ENCODE assay signal across 20 cellular contexts in genomic region chr22:23685205-23685784, GRCh38. TPM values are rescaled to one million over a fixed set of nuclear protein-coding genes. Genes with fewer than 3 reads are reported as not detected.
DNase-seq lines count a peak whose midpoint lies in the region; ATAC-seq and TF ChIP-seq lines count a peak whose summit lies in the region.
"Had no signal": no experiment of that assay in that cellular context is flagged by ENCODE, and none has a peak within 500 bp of the region (broad histone marks: within the 10 kb centered on the region; RNA-seq: fewer than 3 reads in every experiment).

No MANE protein-coding gene starts in this region.

- DNase-seq in EL: peak; percentile 60
- peak in 2 of 3 donors; percentile 48 to 55 for DNase-seq in Peyer's patch
- DNase-seq in fibroblast of mammary gland (ENCODE audit: low read depth): peak; percentile 47
- DNase-seq in psoas muscle: peak; percentile 56 to 79
- no peak for DNase-seq in D341Med (ENCODE audit: low spot score)
- DNase-seq in HT-29 (ENCODE audit: low spot score): no peak
- no peak for DNase-seq in ecto neural progenitor cell (ENCODE audit: low spot score)
- no peak for DNase-seq in spleen
- DNase-seq: activated CD8-positive, alpha-beta T cell treated with anti-CD3 and anti-CD28 coated beads for 36 hours; activated naive CD4-positive, alpha-beta T cell treated with Interleukin-2 at 50 U/mL for 16 hours; CD8-positive, alpha-beta memory T cell; endodermal cell; NCI-H187 treated with DMSO at 0.1 percent for 48 hours; right cardiac atrium; stimulated activated CD4-positive, alpha-beta T cell treated with anti-CD3 and anti-CD28 coated beads, Interleukin-4, amount 100 ng/mL, for 4 hours had no signal

- no peaks in the 10 kb centered on the region for H3K27me3 ChIP-seq in Peyer's patch
- H3K27me3 ChIP-seq in psoas muscle (ENCODE audit: insufficient read depth in 3 of 3, low read length in 2 of 3): no peaks in the 10 kb centered on the region
- no peaks in the 10 kb centered on the region for H3K27me3 ChIP-seq in spleen (replicated peaks in 1 of 7)
- H3K27me3 ChIP-seq: cardiac muscle cell, hepatocyte had no signal

- ATAC-seq in psoas muscle: peak; percentile 64 to 77 (median 74)
- ATAC-seq: activated CD8-positive, alpha-beta T cell treated with anti-CD3 and anti-CD28 coated beads for 36 hours; stimulated activated effector memory CD8-positive, alpha-beta T cell treated with anti-CD3 and anti-CD28 coated beads, Interleukin-12 subunit alpha, Interleukin-12 subunit beta, amount 100 ng/mL, for 72 hours had no signal

- H3K4me1 ChIP-seq in Peyer's patch (no peaks in the 10 kb centered on the region), psoas muscle (peaks cover 45% of the 10 kb centered on the region), spleen (no peaks in the 10 kb centered on the region)

- no peak for TF ChIP-seq CTCF in Peyer's patch (IDR thresholded peaks at IDR 0.05)
- TF ChIP-seq CTCF in fibroblast of mammary gland (conservative IDR thresholded peaks at IDR 0.05; ENCODE audit: control insufficient read depth, insufficient read depth, low read depth, low read length): no peak
- no peak for TF ChIP-seq CTCF in psoas muscle (IDR thresholded peaks at IDR 0.05)
- TF ChIP-seq CTCF in spleen (IDR thresholded peaks at IDR 0.05 in 8 of 11, conservative IDR thresholded peaks at IDR 0.05 in 3 of 11): no peak

- intact Hi-C loops in psoas muscle (cut with DNase I) (loop anchor here in 1 of 2 donors (5.0 kb wide), 1 partner anchor 57 kb away; no protein-coding TSS in a partner anchor), spleen (cut with DNase I; ENCODE audit: low total_unique reads) (no loop called here)

- no peaks in the 10 kb centered on the region for H3K9me3 ChIP-seq in Peyer's patch
- H3K9me3 ChIP-seq in psoas muscle: no peaks in the 10 kb centered on the region
- no peaks in the 10 kb centered on the region for H3K9me3 ChIP-seq in spleen

- no peak for TF ChIP-seq POLR2A in Peyer's patch (IDR thresholded peaks at IDR 0.05)
- no peak for TF ChIP-seq POLR2A in spleen (IDR thresholded peaks at IDR 0.05)

- 48 to 65% (median 55%) methylated on average over 5 of the region's 5 CpGs for WGBS in psoas muscle, 3 donors
- whole genome bisulfite sequencing in spleen, 5 donors: 91 to 100% (median 96%) methylated on average over 4 to 5 of the region's 5 CpGs

- H3K36me3 ChIP-seq in Peyer's patch (peaks cover 0 to 20% (median 0%) of the 10 kb centered on the region in 3 donors), psoas muscle (ENCODE audit: insufficient read depth in 1 of 2, low read depth in 1 of 2) (peaks cover 7 to 13% of the 10 kb centered on the region in 2 donors), spleen (peaks cover 0 to 78% (median 23%) of the 10 kb centered on the region in 6 donors)

- H3K4me3 ChIP-seq in Peyer's patch: no peak overlapping the region
- no peak overlapping the region for H3K4me3 ChIP-seq in fibroblast of mammary gland (ENCODE audit: control insufficient read depth, low read depth, low read length)
- H3K4me3 ChIP-seq in psoas muscle: no peak overlapping the region
- H3K4me3 ChIP-seq in spleen: no peak overlapping the region
- H3K4me3 ChIP-seq: cardiac muscle cell, hepatocyte had no signal

- H3K27ac ChIP-seq in Peyer's patch: no peak overlapping the region
- H3K27ac ChIP-seq in psoas muscle: peak overlapping the region; percentile 90
- no peak overlapping the region for H3K27ac ChIP-seq in spleen
- H3K27ac ChIP-seq: cardiac muscle cell, hepatocyte had no signal

RNA-seq across cellular contexts. Expression of gene RGL4, which starts 5.5 kb away (rescaled TPM):
- total RNA-seq in Peyer's patch (not detected), psoas muscle (under 1 TPM in 1 of 4 donors, not detected in 3; 0.40 TPM), spleen (10 to 100 TPM in 6 of 7 donors, 1 to 10 TPM in 1; 9.6 to 46.6 (median 23.0) TPM)
- polyA plus RNA-seq in psoas muscle (under 1 TPM; 0.04 to 0.26 (median 0.10) TPM), spleen (10 to 100 TPM; 10.5 to 19.5 (median 15.7) TPM)
- total RNA-seq in HT-29 (2014; rRNA removed; shearing (Covaris generic)): not detected in 2 replicates
- total RNA-seq: cardiac muscle cell, endodermal cell, H1, hepatocyte, right cardiac atrium had no signal
- polyA plus RNA-seq: H1 had no signal

RNA-seq across cellular contexts. Expression of gene DRICH1, which starts 53.2 kb away (rescaled TPM):
- 1 to 10 TPM in 1 of 4 donors, under 1 TPM in 1, not detected in 2; 0.67 to 1.1 TPM for total RNA-seq in Peyer's patch
- total RNA-seq in psoas muscle: under 1 TPM in 1 of 4 donors, not detected in 3; 0.21 TPM
- under 1 TPM in 2 of 3 donors, not detected in 1; 0.03 to 0.07 TPM for polyA plus RNA-seq in psoas muscle
- not detected in 2 replicates for total RNA-seq in HT-29 (2014; rRNA removed; shearing (Covaris generic))
- total RNA-seq in spleen: 1 to 10 TPM in 3 of 7 donors, under 1 TPM in 1, not detected in 3; 0.44 to 2.5 (median 2.2) TPM
- polyA plus RNA-seq in spleen: 1 to 10 TPM in 2 of 3 donors, under 1 TPM in 1; 0.29 to 2.2 (median 1.6) TPM
- total RNA-seq: cardiac muscle cell, hepatocyte had no signal
- polyA plus RNA-seq: cardiac muscle cell; CD8-positive, alpha-beta memory T cell; hepatocyte; liver had no signal

Comparison
In these comparisons a context has a peak if more than half of its experiments do, and no peak if none do; other contexts are left out.
1. DNase-seq: peak in EL (single experiment), Peyer's patch (2 of 3), fibroblast of mammary gland (single experiment) and psoas muscle (2 of 2); none in D341Med (single experiment), HT-29 (single experiment), ecto neural progenitor cell (single experiment) and spleen (single experiment).
2. RNA of gene RGL4, which starts 5.5 kb away (total RNA-seq): 9.6 to 46.6 TPM in spleen; not detected in Peyer's patch, 0.40 TPM in psoas muscle and not detected in HT-29; every median in the first group is over 4 times any median in the second.